Comparison of ENCODE assay signal across 5 cellular contexts in genomic region chr9:110358992-110359391, GRCh38. TPM values are rescaled to one million over a fixed set of nuclear protein-coding genes. Genes with fewer than 3 reads are reported as not detected.
"Had no signal": no experiment of that assay in that cellular context is flagged by ENCODE, and none has a peak within 500 bp of the region (broad histone marks: within the 10 kb centered on the region; RNA-seq: fewer than 3 reads in every experiment).

No MANE protein-coding gene starts in this region.

RNA-seq across cellular contexts. Expression of gene TXNDC8, which starts 21.3 kb away (rescaled TPM):
- total RNA-seq: HepG2, HT-29, HT1080, IMR-90 had no signal
- polyA plus RNA-seq: HepG2, IgD-negative memory B cell, IMR-90 had no signal
